ENCODE assay signal across 29 cellular contexts in genomic region chr17:55708575-55708974, GRCh38. TPM values are rescaled to one million over a fixed set of nuclear protein-coding genes. Genes with fewer than 3 reads are reported as not detected.
DNase-seq lines count a peak whose midpoint lies in the region; ATAC-seq and TF ChIP-seq lines count a peak whose summit lies in the region.
"Had no signal": no experiment of that assay in that cellular context is flagged by ENCODE, and none has a peak within 500 bp of the region (broad histone marks: within the 10 kb centered on the region; RNA-seq: fewer than 3 reads in every experiment).

No MANE protein-coding gene starts in this region.

- no peak overlapping the region for H3K27ac ChIP-seq in PC-3 (ENCODE audit: low read length)
- H3K27ac ChIP-seq in fibroblast of lung (ENCODE audit: insufficient read depth, low read length): no peak overlapping the region
- H3K27ac ChIP-seq in gastrocnemius medialis: peak overlapping the region; percentile 88 to 96 (median 94)
- no peak overlapping the region for H3K27ac ChIP-seq in substantia nigra (ENCODE audit: low read depth, low read length, poor library complexity, severe bottlenecking)
- H3K27ac ChIP-seq in A673 (ENCODE audit: low read depth, low read length, poor library complexity, severe bottlenecking): no peak overlapping the region
- H3K27ac ChIP-seq: C4-2B, colonic mucosa, heart right ventricle, transverse colon had no signal

- no peak for TF ChIP-seq POLR2A in gastrocnemius medialis (IDR thresholded peaks at IDR 0.05)

- H4K20me1 ChIP-seq in PC-3 (ENCODE audit: low read length) (no peaks in the 10 kb centered on the region), fibroblast of lung (ENCODE audit: control insufficient read depth, extremely low read depth, insufficient read depth, low read length) (no peaks in the 10 kb centered on the region)

- H3K9ac ChIP-seq in PC-3 (ENCODE audit: low read length) (no peak overlapping the region), fibroblast of lung (ENCODE audit: insufficient read depth, low read length) (no peak overlapping the region)

- no peak for DNase-seq in HFFc6
- no peak for DNase-seq in PC-3
- DNase-seq in fibroblast of lung (ENCODE audit: low read depth in 2 of 2): no peak
- no peak for DNase-seq in gastrocnemius medialis
- no peak for DNase-seq in NCI-H2196 (lab: John Stamatoyannopoulos, UW; ENCODE audit: unreplicated experiment)
- DNase-seq in substantia nigra (lab: John Stamatoyannopoulos, UW): no peak
- DNase-seq in A673 (ENCODE audit: low spot score): no peak
- DNase-seq: activated B cell treated with CpG ODN at 0.5 μM for 24 hours; activated CD4-positive, alpha-beta T cell treated with anti-CD3 and anti-CD28 coated beads, Interleukin-2, amount 10 ng/mL, durations not matched to agents 7 days and 5 days; activated effector memory CD4-positive, alpha-beta T cell treated with anti-CD3 and anti-CD28 coated beads, Interleukin-2, amount 50 U/mL, for 16 hours; activated naive CD8-positive, alpha-beta T cell treated with anti-CD3 and anti-CD28 coated beads for 36 hours; activated T-cell treated with anti-CD3 and anti-CD28 coated beads, Interleukin-2, amount 50 U/mL, for 24 hours; anterior cingulate cortex; Calu3; colonic mucosa; DMS79; effector CD4-positive, alpha-beta T cell; GDM1; heart right ventricle; kidney; NCI-H1417 treated with DMSO at 0.1 percent for 48 hours; NCI-H2029 treated with DMSO at 0.1 percent for 48 hours; stimulated activated CD4-positive, alpha-beta T cell treated with anti-CD3 and anti-CD28 coated beads, Interleukin-4, amount 100 ng/mL, for 1 hour; T-helper 9 cell; transverse colon had no signal

- peaks cover 29% of the 10 kb centered on the region for H3K4me1 ChIP-seq in PC-3 (ENCODE audit: insufficient read depth, low read length)
- H3K4me1 ChIP-seq in fibroblast of lung (ENCODE audit: control insufficient read depth, extremely low read depth, insufficient read depth, low read length): peaks cover 8% of the 10 kb centered on the region
- H3K4me1 ChIP-seq in gastrocnemius medialis: peaks cover 48 to 55% of the 10 kb centered on the region in 2 donors
- H3K4me1 ChIP-seq in A673 (ENCODE audit: insufficient read depth, low read length, poor library complexity, severe bottlenecking): peaks cover 43% of the 10 kb centered on the region
- H3K4me1 ChIP-seq: colonic mucosa had no signal

- ATAC-seq in PC-3: no peak; the same call in 1 of the 2 replicates
- no peak for ATAC-seq in gastrocnemius medialis
- ATAC-seq: HCT116, heart right ventricle, sciatic nerve had no signal

- intact Hi-C loops in PC-3 (cut with micrococcal nuclease) (loop anchor here (5.0 kb wide), 1 partner anchor 44 kb away; the partner anchor contains the start of gene PCTP), gastrocnemius medialis (cut with DNase I; ENCODE audit: low total_unique reads) (no loop called here), A673 (cut with micrococcal nuclease; ENCODE audit: unreplicated experiment) (no loop called here)

- H3F3A ChIP-seq in PC-3 (ENCODE audit: low read length, unreplicated experiment): no peaks in the 10 kb centered on the region

- H3K9me3 ChIP-seq in PC-3 (ENCODE audit: low read length) (no peaks in the 10 kb centered on the region), fibroblast of lung (ENCODE audit: control insufficient read depth, insufficient read depth, low read depth, low read length) (no peaks in the 10 kb centered on the region), gastrocnemius medialis (no peaks in the 10 kb centered on the region), A673 (ENCODE audit: low read depth, low read length, poor library complexity, severe bottlenecking) (no peaks in the 10 kb centered on the region)
- H3K9me3 ChIP-seq: colonic mucosa, heart right ventricle, transverse colon had no signal

- no peaks in the 10 kb centered on the region for H3K9me3 Mint-ChIP-seq in HFFc6
- H3K9me3 Mint-ChIP-seq: activated B cell treated with CpG ODN at 0.5 μM for 24 hours; activated CD4-positive, alpha-beta T cell treated with anti-CD3 and anti-CD28 coated beads, Interleukin-2, amount 10 ng/mL, durations not matched to agents 7 days and 5 days; activated naive CD8-positive, alpha-beta T cell treated with anti-CD3 and anti-CD28 coated beads for 36 hours; activated T-cell treated with anti-CD3 and anti-CD28 coated beads, Interleukin-2, amount 50 U/mL, for 24 hours; mesothelial cell of epicardium had no signal

- in situ Hi-C loops in gastrocnemius medialis (cut with MboI; ENCODE audit: low sequenced_read_pairs in 4 of 4): no loop called here

- peak overlapping the region; percentile 56 for H3K4me3 Mint-ChIP-seq in HFFc6
- H3K4me3 Mint-ChIP-seq: activated B cell treated with CpG ODN at 0.5 μM for 24 hours; activated CD4-positive, alpha-beta T cell treated with anti-CD3 and anti-CD28 coated beads, Interleukin-2, amount 10 ng/mL, durations not matched to agents 7 days and 5 days; activated naive CD8-positive, alpha-beta T cell treated with anti-CD3 and anti-CD28 coated beads for 36 hours; activated T-cell treated with anti-CD3 and anti-CD28 coated beads, Interleukin-2, amount 50 U/mL, for 24 hours; mesothelial cell of epicardium had no signal

- H3K36me3 Mint-ChIP-seq in HFFc6 (ENCODE audit: low read depth): no peaks in the 10 kb centered on the region
- H3K36me3 Mint-ChIP-seq: activated naive CD8-positive, alpha-beta T cell treated with anti-CD3 and anti-CD28 coated beads for 36 hours; mesothelial cell of epicardium had no signal

- POLR2A ChIA-PET in PC-3 (lab: Charles Lee; ENCODE audit: unreplicated experiment) (interaction anchor here (0.6 kb wide), 1 partner anchor 275 kb away, joined by 8 read pairs; no protein-coding TSS in a partner anchor), A673 (lab: Charles Lee; ENCODE audit: low non-redundant PET) (no interaction called here)

- peak overlapping the region; percentile 20; the same call in 1 of the 2 replicates for H3K4me2 ChIP-seq in PC-3 (ENCODE audit: low read length)
- peak overlapping the region; percentile 97 for H3K4me2 ChIP-seq in fibroblast of lung (ENCODE audit: extremely low read depth, insufficient read depth, low read length)

- peaks cover 25% of the 10 kb centered on the region for H3K27me3 ChIP-seq in PC-3 (ENCODE audit: low read length)
- H3K27me3 ChIP-seq in fibroblast of lung (ENCODE audit: control insufficient read depth, insufficient read depth, low read length): peaks cover 3% of the 10 kb centered on the region
- no peaks in the 10 kb centered on the region for H3K27me3 ChIP-seq in gastrocnemius medialis
- H3K27me3 ChIP-seq in A673 (replicated peaks; ENCODE audit: insufficient read depth, low read depth, low read length, poor library complexity): no peaks in the 10 kb centered on the region
- H3K27me3 ChIP-seq: colonic mucosa, transverse colon had no signal

- TF ChIP-seq CTCF in HFFc6 (IDR thresholded peaks at IDR 0.05): no peak
- no peak for TF ChIP-seq CTCF in PC-3 (conservative IDR thresholded peaks at IDR 0.05; ENCODE audit: low read depth, low read length)
- TF ChIP-seq CTCF in fibroblast of lung (conservative IDR thresholded peaks at IDR 0.05 in 1 of 2, IDR thresholded peaks at IDR 0.05 in 1 of 2; ENCODE audit: low read depth in 1 of 2, low read length in 2 of 2): no peak
- TF ChIP-seq CTCF in gastrocnemius medialis (IDR thresholded peaks at IDR 0.05 in 4 of 5, conservative IDR thresholded peaks at IDR 0.05 in 1 of 5): no peak
- TF ChIP-seq CTCF in A673 (conservative IDR thresholded peaks at IDR 0.05; ENCODE audit: low read depth, low read length): no peak

- peaks cover 10% of the 10 kb centered on the region; the same call in 1 of the 2 replicates for H3K27me3 Mint-ChIP-seq in HFFc6 (ENCODE audit: insufficient read depth)

- no peaks in the 10 kb centered on the region for H3K9me2 ChIP-seq in PC-3 (replicated peaks; ENCODE audit: low read length)

- H3K36me3 ChIP-seq in PC-3 (ENCODE audit: low read depth, low read length) (no peaks in the 10 kb centered on the region), fibroblast of lung (ENCODE audit: control insufficient read depth, insufficient read depth, low read length) (no peaks in the 10 kb centered on the region), gastrocnemius medialis (no peaks in the 10 kb centered on the region), A673 (ENCODE audit: insufficient read depth, low read length, poor library complexity, severe bottlenecking) (no peaks in the 10 kb centered on the region)
- H3K36me3 ChIP-seq: colonic mucosa, heart right ventricle, transverse colon had no signal

- CTCF ChIA-PET in PC-3 (lab: Charles Lee): no interaction called here
- CTCF ChIA-PET in A673 (lab: Charles Lee): no interaction called here

- no peak overlapping the region for H3K4me3 ChIP-seq in PC-3 (ENCODE audit: low read length)
- peak overlapping the region; percentile 33 to 45 (median 39) for H3K4me3 ChIP-seq in fibroblast of lung (replicated peaks in 1 of 4; ENCODE audit: control extremely low read depth in 1 of 4, insufficient read depth in 1 of 4, low read depth in 3 of 4, low read length in 4 of 4)
- H3K4me3 ChIP-seq in gastrocnemius medialis: no peak overlapping the region
- H3K4me3 ChIP-seq in A673 (ENCODE audit: low read depth, low read length, poor library complexity, severe bottlenecking): no peak overlapping the region
- H3K4me3 ChIP-seq: colonic mucosa, heart right ventricle, transverse colon had no signal

- H3K4me1 Mint-ChIP-seq in HFFc6 (ENCODE audit: low read depth): peaks cover 6% of the 10 kb centered on the region; the same call in 1 of the 2 replicates
- H3K4me1 Mint-ChIP-seq: activated B cell treated with CpG ODN at 0.5 μM for 24 hours; activated CD4-positive, alpha-beta T cell treated with anti-CD3 and anti-CD28 coated beads, Interleukin-2, amount 10 ng/mL, durations not matched to agents 7 days and 5 days; activated naive CD8-positive, alpha-beta T cell treated with anti-CD3 and anti-CD28 coated beads for 36 hours had no signal

- no peak overlapping the region for H2AFZ ChIP-seq in PC-3 (ENCODE audit: low read length)
- H2AFZ ChIP-seq in fibroblast of lung (ENCODE audit: low read length): peak overlapping the region; percentile 84

- BruUV-seq in PC-3 (replicated peaks; lab: Mats Ljungman, UMichigan) (no TSS peak), A673 (replicated peaks; lab: Mats Ljungman, UMichigan) (no TSS peak)

- H3K27ac Mint-ChIP-seq in HFFc6: no peak overlapping the region
- H3K27ac Mint-ChIP-seq: activated B cell treated with CpG ODN at 0.5 μM for 24 hours; activated CD4-positive, alpha-beta T cell treated with anti-CD3 and anti-CD28 coated beads, Interleukin-2, amount 10 ng/mL, durations not matched to agents 7 days and 5 days; activated naive CD8-positive, alpha-beta T cell treated with anti-CD3 and anti-CD28 coated beads for 36 hours; activated T-cell treated with anti-CD3 and anti-CD28 coated beads, Interleukin-2, amount 50 U/mL, for 24 hours; mesothelial cell of epicardium had no signal

- H3K79me2 ChIP-seq in PC-3 (ENCODE audit: low read length) (no peaks in the 10 kb centered on the region), fibroblast of lung (ENCODE audit: control insufficient read depth, insufficient read depth, low read length) (no peaks in the 10 kb centered on the region)

RNA-seq across cellular contexts. Expression of gene TMEM100, which starts 14.1 kb away (rescaled TPM):
- under 1 TPM in 2 of 6 experiments, not detected in 4; 0.18 to 0.26 TPM for total RNA-seq in HFFc6 (2021; fragmentation: NEBNext Ultra II Directional; extraction: Animal tissue kit (Norgen Biotek cat#: 25700))
- not detected in 2 replicates for total RNA-seq in PC-3 (2014; rRNA removed)
- 1.7 and 2.6 TPM in 2 replicates for total RNA-seq in fibroblast of lung
- polyA plus RNA-seq in fibroblast of lung: 2.2 and 3.5 TPM in 2 replicates
- polyA plus RNA-seq in fibroblast of lung (2012): 2.3 and 4.0 TPM in 2 replicates
- polyA minus RNA-seq in fibroblast of lung (ENCODE audit: low replicate concordance): 0.75 and 4.9 TPM in 2 replicates
- total RNA-seq in gastrocnemius medialis: 10 to 100 TPM in 2 of 4 donors, 1 to 10 TPM in 1, under 1 TPM in 1; 0.39 to 87.9 (median 6.1) TPM
- total RNA-seq in A673 (2021): 7.9 and 9.3 TPM in 2 replicates
- total RNA-seq: activated B cell treated with CpG ODN at 0.5 μM for 24 hours; activated CD4-positive, alpha-beta T cell treated with anti-CD3 and anti-CD28 coated beads, Interleukin-2, amount 10 ng/mL, durations not matched to agents 7 days and 5 days; activated naive CD8-positive, alpha-beta T cell treated with anti-CD3 and anti-CD28 coated beads for 36 hours; Calu3 had no signal

RNA-seq across cellular contexts. Expression of gene PCTP, which starts 42.3 kb away (rescaled TPM):
- 10 to 100 TPM in 4 of 6 experiments, 1 to 10 TPM in 2; 9.7 to 13.5 (median 11.2) TPM for total RNA-seq in HFFc6 (2021; fragmentation: NEBNext Ultra II Directional; extraction: Animal tissue kit (Norgen Biotek cat#: 25700))
- total RNA-seq in PC-3 (2014; rRNA removed) (15.4 and 17.6 TPM in 2 replicates), fibroblast of lung (16.9 and 20.6 TPM in 2 replicates), gastrocnemius medialis (10 to 100 TPM; 10.1 to 41.7 (median 13.3) TPM), A673 (2021) (6.4 and 9.8 TPM in 2 replicates)
- polyA plus RNA-seq in fibroblast of lung: 20.4 and 21.5 TPM in 2 replicates
- 11.8 and 11.9 TPM in 2 replicates for polyA plus RNA-seq in fibroblast of lung (2012)
- 7.3 and 12.6 TPM in 2 replicates for polyA minus RNA-seq in fibroblast of lung (ENCODE audit: low replicate concordance)

Comparison
In these comparisons a context has a peak if more than half of its experiments do, and no peak if none do; other contexts are left out.
1. H3K27ac ChIP-seq: peak in gastrocnemius medialis (4 of 4); none in PC-3 (single experiment), fibroblast of lung (single experiment), substantia nigra (single experiment) and A673 (single experiment).
2. H3K4me3 ChIP-seq: peak in fibroblast of lung (4 of 4); none in PC-3 (single experiment), gastrocnemius medialis (0 of 4) and A673 (single experiment).